1 cellular context compared by ENCODE assay signal in genomic region chr1:15617874-15618684, GRCh38.
TF ChIP-seq lines count a peak whose summit lies in the region.

No MANE protein-coding gene starts in this region.

TF ChIP-seq in K562, 482 proteins besides CTCF, POLR2A, EP300 and RAD21 (continued from another document and continues in another):
- TF ChIP-seq NR0B1 (IDR thresholded peaks at IDR 0.05; ENCODE audit: partially characterized antibody) (no peak), NFRKB (IDR thresholded peaks at IDR 0.05; ENCODE audit: low read depth) (no peak), ZNF57 (CRISPR knock-in tag; IDR thresholded peaks at IDR 0.05) (0 out of 2 replicates have a peak, but pooled peaks have one; percentile 76), BHLHE40 (IDR thresholded peaks at IDR 0.05; ENCODE audit: low read length) (0 out of 2 replicates have a peak, but pooled peaks have one; percentile 58), OTX1 (CRISPR knock-in tag; IDR thresholded peaks at IDR 0.05) (0 out of 2 replicates have a peak, but pooled peaks have one; percentile 37), ZC3H8 (IDR thresholded peaks at IDR 0.05) (no peak), ZNF79 (CRISPR knock-in tag; IDR thresholded peaks at IDR 0.05; ENCODE audit: low read depth) (no peak), HDAC3 (IDR thresholded peaks at IDR 0.05; ENCODE audit: borderline replicate concordance, partially characterized antibody) (no peak), ZBTB1 (CRISPR knock-in tag; IDR thresholded peaks at IDR 0.05; ENCODE audit: borderline replicate concordance, low read depth) (peak; percentile 32; the same call in 1 of the 2 replicates), MLLT1 (IDR thresholded peaks at IDR 0.05) (peak in 1 of 2 experiments; percentile 76; a peak in 1 of 4 replicates), ATF6 (CRISPR knock-in tag; IDR thresholded peaks at IDR 0.05) (0 out of 2 replicates have a peak, but pooled peaks have one; percentile 22), SLC30A9 (CRISPR knock-in tag; IDR thresholded peaks at IDR 0.05) (no peak), ZFP91 (CRISPR knock-in tag; IDR thresholded peaks at IDR 0.05) (peak; percentile 52), ELF1 (tag; IDR thresholded peaks at IDR 0.05) (peak; percentile 60), SUPT5H (IDR thresholded peaks at IDR 0.05) (0 out of 2 replicates have a peak, but pooled peaks have one; percentile 25), PTRF (tag; IDR thresholded peaks at IDR 0.05) (no peak), PPARD (CRISPR knock-in tag; IDR thresholded peaks at IDR 0.05) (no peak), PML (IDR thresholded peaks at IDR 0.05; ENCODE audit: low read length) (peak; percentile 40; the same call in 1 of the 2 replicates), AFF1 (IDR thresholded peaks at IDR 0.05; ENCODE audit: low read depth in 1 of 2, partially characterized antibody in 2 of 2) (peak; percentile 44 to 46), GATAD2A (IDR thresholded peaks at IDR 0.05) (no peak), SAFB (IDR thresholded peaks at IDR 0.05; ENCODE audit: borderline replicate concordance, low read depth, low read length) (no peak), PRDM10 (IDR thresholded peaks at IDR 0.05; ENCODE audit: partially characterized antibody) (peak; percentile 97), SMARCA4 (IDR thresholded peaks at IDR 0.05) (0 out of 2 replicates have a peak, but pooled peaks have one; percentile 12), TOE1 (IDR thresholded peaks at IDR 0.05; ENCODE audit: borderline replicate concordance) (no peak), TOE1 (CRISPR knock-in tag; IDR thresholded peaks at IDR 0.05; ENCODE audit: borderline replicate concordance, low read depth) (no peak), ATF7 (IDR thresholded peaks at IDR 0.05) (peak; percentile 53), EGR1 (conservative IDR thresholded peaks at IDR 0.05) (peak; percentile 5; the same call in 1 of the 2 replicates), JUN (IDR thresholded peaks at IDR 0.05; ENCODE audit: borderline replicate concordance, low read depth, low read length) (no peak), JUN (CRISPR knock-in tag; IDR thresholded peaks at IDR 0.05; ENCODE audit: borderline replicate concordance) (no peak), ZBTB40 (IDR thresholded peaks at IDR 0.05) (peak; percentile 62; the same call in 1 of the 2 replicates), ZBTB40 (CRISPR knock-in tag; IDR thresholded peaks at IDR 0.05) (no peak)
